8 cellular contexts compared by ENCODE assay signal in the genomic region with DNA sequence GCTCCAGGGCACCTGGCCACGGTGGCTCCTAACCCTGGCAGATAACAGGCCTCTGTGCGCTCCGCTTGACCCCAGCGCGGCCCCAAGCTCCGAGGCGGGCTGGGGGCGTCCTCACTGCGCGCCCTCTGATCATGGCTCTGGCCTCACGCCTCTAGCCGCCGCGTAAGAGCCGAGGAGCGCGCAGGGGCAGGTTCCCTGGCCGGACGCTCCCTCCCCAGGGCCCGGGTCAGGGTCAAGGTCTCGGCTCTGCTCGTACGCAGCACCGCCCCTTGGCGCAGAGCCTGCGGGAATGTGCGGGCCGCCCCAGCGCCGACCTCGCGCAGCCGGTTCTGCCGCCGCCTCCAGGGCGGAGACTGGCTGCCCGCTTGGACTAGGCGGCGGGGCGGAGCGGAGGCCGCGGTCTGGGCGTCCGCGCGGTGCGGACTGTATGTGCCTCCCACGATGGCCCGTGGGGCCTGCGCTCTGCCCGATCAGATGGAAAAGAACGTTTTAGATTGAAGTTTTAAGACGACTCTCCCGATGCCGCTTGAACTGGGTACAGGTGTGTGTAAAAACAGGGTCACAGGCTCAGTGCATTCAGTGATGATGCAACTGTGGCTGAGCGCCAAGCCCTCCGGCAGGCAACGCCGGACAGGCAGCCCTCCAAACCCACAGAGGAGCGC. TPM values are rescaled to one million over a fixed set of nuclear protein-coding genes. Genes with fewer than 3 reads are reported as not detected.
DNase-seq lines count a peak whose midpoint lies in the region; ATAC-seq and TF ChIP-seq lines count a peak whose summit lies in the region.

No MANE protein-coding gene starts in this region.

- peak overlapping the region; percentile 76 for H3K4me3 Mint-ChIP-seq in activated T-cell treated with anti-CD3 and anti-CD28 coated beads, Interleukin-2, amount 50 U/mL, for 24 hours
- peak overlapping the region; percentile 84 to 85 (median 84) for H3K4me3 Mint-ChIP-seq in nephron

- DNase-seq in AG04450 (ENCODE audit: low read depth, low spot score) (no peak), HuH-7 (ENCODE audit: low spot score) (peak; percentile 74), foreskin fibroblast (peak; percentile 33 to 76)
- peak; percentile 55 for DNase-seq in activated T-cell treated with anti-CD3 and anti-CD28 coated beads, Interleukin-2, amount 50 U/mL, for 24 hours

- H3K27ac Mint-ChIP-seq in activated T-cell treated with anti-CD3 and anti-CD28 coated beads, Interleukin-2, amount 50 U/mL, for 24 hours, result no peak overlapping the region
- peak overlapping the region in 2 of 3 experiments; percentile 28 to 36 for H3K27ac Mint-ChIP-seq in nephron

- peaks cover 77% of the 10 kb centered on the region for H3K27me3 Mint-ChIP-seq in activated T-cell treated with anti-CD3 and anti-CD28 coated beads, Interleukin-2, amount 50 U/mL, for 24 hours
- H3K27me3 Mint-ChIP-seq in nephron (ENCODE audit: low read depth), result peaks cover 24% of the 10 kb centered on the region

- no peaks in the 10 kb centered on the region for H3K9me3 ChIP-seq in AG04450 (ENCODE audit: control insufficient read depth, insufficient read depth, low read length)

- H3K9me3 Mint-ChIP-seq in activated T-cell treated with anti-CD3 and anti-CD28 coated beads, Interleukin-2, amount 50 U/mL, for 24 hours, result no peaks in the 10 kb centered on the region
- no peaks in the 10 kb centered on the region for H3K9me3 Mint-ChIP-seq in nephron

- peak overlapping the region; percentile 61 for H3K4me3 ChIP-seq in AG04450 (ENCODE audit: low read depth, low read length)
- H3K4me3 ChIP-seq in foreskin fibroblast (ENCODE audit: low read depth in 1 of 2, low read length in 2 of 2), result peak overlapping the region; percentile 50 to 56

- H3K36me3 Mint-ChIP-seq in activated T-cell treated with anti-CD3 and anti-CD28 coated beads, Interleukin-2, amount 50 U/mL, for 24 hours (ENCODE audit: low read depth), result no peaks in the 10 kb centered on the region
- no peaks in the 10 kb centered on the region for H3K36me3 Mint-ChIP-seq in nephron (ENCODE audit: low read depth)

- peak; percentile 29 for TF ChIP-seq POLR2A in GM15510 (IDR thresholded peaks at IDR 0.05; ENCODE audit: borderline replicate concordance, extremely low read depth, insufficient read length)

- ATAC-seq in GM21515 (IDR thresholded peaks at IDR 0.05; ENCODE audit: unreplicated experiment), result no peak
- no peak for ATAC-seq in GM21360 (IDR thresholded peaks at IDR 0.05; ENCODE audit: unreplicated experiment)

- CTCF ChIA-PET in AG04450 (lab: Charles Lee), result no interaction called here

- no peak overlapping the region for H3K27ac ChIP-seq in AG04450 (ENCODE audit: low read depth, low read length)

- peaks cover 20% of the 10 kb centered on the region for H3K27me3 ChIP-seq in AG04450 (ENCODE audit: control insufficient read depth, insufficient read depth, low read length)

- H3K4me1 Mint-ChIP-seq in activated T-cell treated with anti-CD3 and anti-CD28 coated beads, Interleukin-2, amount 50 U/mL, for 24 hours (ENCODE audit: low read depth), result peaks cover 22% of the 10 kb centered on the region
- peaks cover 27% of the 10 kb centered on the region for H3K4me1 Mint-ChIP-seq in nephron

- TF ChIP-seq CTCF in AG04450 (IDR thresholded peaks at IDR 0.05; ENCODE audit: low read depth, low read length) (no peak), foreskin fibroblast (IDR thresholded peaks at IDR 0.05; ENCODE audit: low read depth, low read length) (no peak), nephron (IDR thresholded peaks at IDR 0.05; ENCODE audit: unreplicated experiment in 3 of 3) (no peak)

- POLR2A ChIA-PET in AG04450 (lab: Yijun Ruan, JAX), result no interaction called here

RNA-seq across cellular contexts. Expression of gene CHST14, which starts 40.8 kb away (rescaled TPM):
- 19.8 and 21.7 TPM in 2 replicates for polyA plus RNA-seq in AG04450 (2011; rRNA removed)
- 12.9 and 15.0 TPM in 2 replicates for polyA minus RNA-seq in AG04450 (2011; rRNA and poly(A)+ RNA removed)

RNA-seq across cellular contexts. Expression of gene CCDC32, which starts 53.2 kb away (rescaled TPM):
- 14.0 and 16.7 TPM in 2 replicates for polyA plus RNA-seq in AG04450 (2011; rRNA removed)
- 9.0 and 14.9 TPM in 2 replicates for polyA minus RNA-seq in AG04450 (2011; rRNA and poly(A)+ RNA removed)

RNA-seq across cellular contexts. Expression of gene RPUSD2, which starts 57.5 kb away (rescaled TPM):
- polyA plus RNA-seq in AG04450 (2011; rRNA removed), result 5.9 and 7.0 TPM in 2 replicates
- polyA minus RNA-seq in AG04450 (2011; rRNA and poly(A)+ RNA removed), result 11.0 and 13.6 TPM in 2 replicates
